17 cellular contexts compared by ENCODE assay signal in the genomic region with DNA sequence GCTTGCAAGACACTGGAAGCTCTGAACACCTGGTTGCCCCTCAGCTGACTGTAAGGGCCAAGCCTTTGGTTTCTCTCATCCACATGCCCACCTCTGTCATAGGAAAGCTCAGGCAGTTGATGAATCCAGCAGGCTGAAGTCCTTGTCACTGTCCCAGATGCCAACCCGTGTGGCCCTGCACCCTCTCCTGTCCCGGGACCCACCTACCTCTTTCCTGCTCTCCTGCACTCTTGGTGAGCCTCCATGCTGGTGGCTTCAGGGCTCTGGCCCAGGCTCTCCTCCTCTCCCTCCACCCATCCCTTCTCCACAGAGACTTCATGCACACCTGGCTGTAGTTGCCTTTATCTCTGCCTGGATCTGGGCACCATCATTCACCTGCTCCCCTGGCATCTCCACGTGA. TPM values are rescaled to one million over a fixed set of nuclear protein-coding genes. Genes with fewer than 3 reads are reported as not detected.
DNase-seq lines count a peak whose midpoint lies in the region; ATAC-seq and TF ChIP-seq lines count a peak whose summit lies in the region.
"Had no signal": no experiment of that assay in that cellular context is flagged by ENCODE, and none has a peak within 500 bp of the region (broad histone marks: within the 10 kb centered on the region; RNA-seq: fewer than 3 reads in every experiment).

No MANE protein-coding gene starts in this region.

- DNase-seq in RWPE1 (ENCODE audit: low spot score): no peak
- peak; percentile 38 for DNase-seq in upper lobe of right lung
- DNase-seq in midbrain (lab: John Stamatoyannopoulos, UW): no peak
- no peak for DNase-seq in substantia nigra (lab: John Stamatoyannopoulos, UW)
- DNase-seq: AML-193, GDM1, GM23248, NCI-H1048, NCI-H1436, NCI-H2029, NCI-H526, Right ventricle myocardium superior had no signal

- H3K9ac ChIP-seq in HUES6 (ENCODE audit: low read length): no peak overlapping the region
- peak overlapping the region; percentile 42 for H3K9ac ChIP-seq in iPS-15b (ENCODE audit: low read depth, low read length)
- H3K9ac ChIP-seq: GM23248 had no signal

- H3K9me3 ChIP-seq in HUES6 (ENCODE audit: control insufficient read depth, insufficient read depth, low read depth, low read length): no peaks in the 10 kb centered on the region
- no peaks in the 10 kb centered on the region for H3K9me3 ChIP-seq in iPS-15b (ENCODE audit: control insufficient read depth, insufficient read depth, low read length)
- H3K9me3 ChIP-seq in upper lobe of right lung: no peaks in the 10 kb centered on the region
- H3K9me3 ChIP-seq: Peyer's patch had no signal

- CTCF ChIA-PET in RWPE1 (lab: Yijun Ruan, JAX): interaction anchor here (0.6 to 1.8 kb wide), 3 partner anchors 34 to 950 kb away, joined by 3 to 7 read pairs (median 6); no protein-coding TSS in a partner anchor

- intact Hi-C loops in upper lobe of right lung (cut with DNase I): no loop called here

- ATAC-seq in upper lobe of right lung: no peak
- no peak for ATAC-seq in HG02970 (IDR thresholded peaks at IDR 0.05; ENCODE audit: low FRiP score, unreplicated experiment)

- H3K4me1 ChIP-seq in HUES6 (ENCODE audit: control insufficient read depth, insufficient read depth, low read length) (peaks cover 56% of the 10 kb centered on the region), iPS-15b (ENCODE audit: control insufficient read depth, insufficient read depth, low read length) (peaks cover 34% of the 10 kb centered on the region), upper lobe of right lung (peaks cover 29% of the 10 kb centered on the region)

- TF ChIP-seq CTCF in RWPE1 (conservative IDR thresholded peaks at IDR 0.05; ENCODE audit: low read depth): no peak
- no peak for TF ChIP-seq CTCF in upper lobe of right lung (IDR thresholded peaks at IDR 0.05)

- H3K27ac ChIP-seq in HUES6 (ENCODE audit: low read depth, low read length) (no peak overlapping the region), RWPE1 (peak overlapping the region; percentile 37), upper lobe of right lung (no peak overlapping the region), substantia nigra (ENCODE audit: low read depth, low read length, poor library complexity, severe bottlenecking) (no peak overlapping the region)
- H3K27ac ChIP-seq: GM23248, Peyer's patch, SK-N-MC had no signal

- H3K4me3 ChIP-seq in HUES6 (ENCODE audit: low read depth, low read length): peak overlapping the region; percentile 7; the same call in 1 of the 2 replicates
- no peak overlapping the region for H3K4me3 ChIP-seq in iPS-15b (ENCODE audit: low read depth, low read length)
- H3K4me3 ChIP-seq in upper lobe of right lung: no peak overlapping the region
- H3K4me3 ChIP-seq: GM23248, Peyer's patch, SK-N-MC had no signal

- POLR2A ChIA-PET in RWPE1 (lab: Yijun Ruan, JAX; ENCODE audit: low non-redundant PET): no interaction called here

- H3K36me3 ChIP-seq in HUES6 (ENCODE audit: control insufficient read depth, insufficient read depth, low read length): peaks cover 31% of the 10 kb centered on the region
- peaks cover 15% of the 10 kb centered on the region for H3K36me3 ChIP-seq in iPS-15b (ENCODE audit: control insufficient read depth, insufficient read depth, low read length)
- no peaks in the 10 kb centered on the region for H3K36me3 ChIP-seq in upper lobe of right lung

- H3K27me3 ChIP-seq in HUES6 (ENCODE audit: control insufficient read depth, insufficient read depth, low read length): no peaks in the 10 kb centered on the region
- no peaks in the 10 kb centered on the region for H3K27me3 ChIP-seq in iPS-15b (ENCODE audit: control insufficient read depth, insufficient read depth, low read length)
- H3K27me3 ChIP-seq in upper lobe of right lung: no peaks in the 10 kb centered on the region
- H3K27me3 ChIP-seq: Peyer's patch had no signal

RNA-seq across cellular contexts. Expression of a gene that starts 4.0 kb away (rescaled TPM):
- total RNA-seq in upper lobe of right lung: 27.4 TPM

RNA-seq across cellular contexts. Expression of a gene that starts 7.7 kb away (rescaled TPM):
- 55.5 TPM for total RNA-seq in upper lobe of right lung

RNA-seq across cellular contexts. Expression of a gene that starts 18.5 kb away (rescaled TPM):
- total RNA-seq in upper lobe of right lung: 15.2 TPM
